ENCODE assay signal across 18 cellular contexts in the genomic region with DNA sequence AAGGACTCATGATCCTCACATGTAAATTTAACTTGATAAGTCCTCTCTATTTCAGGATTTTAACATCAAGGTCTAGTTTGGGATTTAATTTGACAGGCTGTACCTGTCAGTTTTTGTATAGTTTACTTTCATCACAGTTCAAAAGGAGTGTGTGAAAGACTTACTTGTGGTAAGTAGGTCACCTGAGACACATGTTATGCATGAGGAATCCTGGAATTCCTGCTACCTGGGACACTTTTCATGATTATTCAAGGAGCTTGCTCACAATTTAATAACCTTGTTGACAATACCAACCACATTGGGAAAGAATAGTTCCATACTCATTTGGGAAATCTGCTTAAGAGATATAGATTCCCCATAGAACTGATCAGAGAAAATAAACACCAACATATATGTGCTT. TPM values are rescaled to one million over a fixed set of nuclear protein-coding genes. Genes with fewer than 3 reads are reported as not detected.
DNase-seq lines count a peak whose midpoint lies in the region; ATAC-seq and TF ChIP-seq lines count a peak whose summit lies in the region.
"Had no signal": no experiment of that assay in that cellular context is flagged by ENCODE, and none has a peak within 500 bp of the region (broad histone marks: within the 10 kb centered on the region; RNA-seq: fewer than 3 reads in every experiment).

No MANE protein-coding gene starts in this region.

- no peaks in the 10 kb centered on the region for H3K79me2 ChIP-seq in PC-3 (ENCODE audit: low read length)

- H3K4me2 ChIP-seq in PC-3 (ENCODE audit: low read length), result no peak overlapping the region
- H3K4me2 ChIP-seq: GM23338 had no signal

- POLR2A ChIA-PET in PC-3 (lab: Charles Lee; ENCODE audit: unreplicated experiment), result no interaction called here

- H3F3A ChIP-seq in PC-3 (ENCODE audit: low read length, unreplicated experiment), result no peaks in the 10 kb centered on the region

- no peak overlapping the region for H2AFZ ChIP-seq in PC-3 (ENCODE audit: low read length)
- H2AFZ ChIP-seq: GM23338 had no signal

- TF ChIP-seq CTCF in PC-3 (conservative IDR thresholded peaks at IDR 0.05; ENCODE audit: low read depth, low read length), result no peak

- no peak for TF ChIP-seq EP300 in Ishikawa (IDR thresholded peaks at IDR 0.05; ENCODE audit: borderline replicate concordance)

- no peaks in the 10 kb centered on the region for H3K4me1 ChIP-seq in PC-3 (ENCODE audit: insufficient read depth, low read length)

- no peaks in the 10 kb centered on the region for H3K36me3 ChIP-seq in PC-3 (ENCODE audit: low read depth, low read length)
- H3K36me3 ChIP-seq: BE2C had no signal

- H3K27me3 ChIP-seq in PC-3 (ENCODE audit: low read length), result peaks cover 44% of the 10 kb centered on the region
- H3K27me3 ChIP-seq: BE2C had no signal

- no TSS peak for BruUV-seq in PC-3 (replicated peaks; lab: Mats Ljungman, UMichigan)

- no peak overlapping the region for H3K27ac ChIP-seq in PC-3 (ENCODE audit: low read length)

- peak; percentile 38 for DNase-seq in NCI-H510A treated with DMSO at 0.1 percent for 48 hours (lab: John Stamatoyannopoulos, UW)
- DNase-seq in NCI-H510A (lab: John Stamatoyannopoulos, UW), result no peak
- DNase-seq in renal cortical epithelial cell (ENCODE audit: low read depth), result peak; percentile 62
- DNase-seq in mucosa of gallbladder (ENCODE audit: low spot score), result no peak
- DNase-seq in PC-3, result no peak
- DNase-seq: ACHN; BE2C; C1 segment of cervical spinal cord; CD4-positive, CD25-positive, alpha-beta regulatory T cell; CD8-positive, alpha-beta memory T cell; COR-L47; H7; HFFc6; KG1 had no signal

- intact Hi-C loops in PC-3 (cut with micrococcal nuclease), result no loop called here

- CTCF ChIA-PET in PC-3 (lab: Charles Lee), result no interaction called here

- H3K4me3 ChIP-seq in PC-3 (ENCODE audit: low read length), result no peak overlapping the region
- H3K4me3 ChIP-seq: GM23338 had no signal

- H3K9me2 ChIP-seq in PC-3 (replicated peaks; ENCODE audit: low read length), result no peaks in the 10 kb centered on the region

- H4K20me1 ChIP-seq in PC-3 (ENCODE audit: low read length), result no peaks in the 10 kb centered on the region

- no peak for TF ChIP-seq RAD21 in Ishikawa (IDR thresholded peaks at IDR 0.05; ENCODE audit: low read depth)

- no peak for ATAC-seq in PC-3
- ATAC-seq: GM23338, HCT116, HepG2 had no signal

- H3K9ac ChIP-seq in PC-3 (ENCODE audit: low read length), result no peak overlapping the region

- no peaks in the 10 kb centered on the region for H3K9me3 ChIP-seq in PC-3 (ENCODE audit: low read length)

TF ChIP-seq in Ishikawa, 13 proteins besides CTCF, POLR2A, EP300 and RAD21:
- TF ChIP-seq CREB1 (IDR thresholded peaks at IDR 0.05; ENCODE audit: low read depth) (no peak), TEAD4 (IDR thresholded peaks at IDR 0.05) (peak; percentile 75)

RNA-seq across cellular contexts. Expression of gene SLC36A4, which starts 15.8 kb away (rescaled TPM):
- total RNA-seq in renal cortical epithelial cell, result 11.1 and 13.2 TPM in 2 replicates
- total RNA-seq in mucosa of gallbladder, result 8.2 TPM
- total RNA-seq in PC-3 (2014; rRNA removed), result 10.5 and 21.3 TPM in 2 replicates

Comparison
In these comparisons a context has a peak if more than half of its experiments do, and no peak if none do; other contexts are left out.
1. DNase-seq: peak in NCI-H510A treated with DMSO at 0.1 percent for 48 hours (single experiment) and renal cortical epithelial cell (single experiment); none in NCI-H510A (single experiment), mucosa of gallbladder (single experiment) and PC-3 (single experiment).